In genomic region chr17:39618252-39618913, GRCh38 we compare ENCODE assay signal across 9 cellular contexts. TPM values are rescaled to one million over a fixed set of nuclear protein-coding genes. Genes with fewer than 3 reads are reported as not detected.
DNase-seq lines count a peak whose midpoint lies in the region; ATAC-seq, FAIRE-seq and TF ChIP-seq lines count a peak whose summit lies in the region.
"Had no signal": no experiment of that assay in that cellular context is flagged by ENCODE, and none has a peak within 500 bp of the region (broad histone marks: within the 10 kb centered on the region; RNA-seq: fewer than 3 reads in every experiment).

No MANE protein-coding gene starts in this region.

- no peaks in the 10 kb centered on the region for H4K20me1 ChIP-seq in astrocyte (ENCODE audit: insufficient read depth, low read length)

- WGBS in lower leg skin, 2 donors: 1 to 3% methylated on average over 29 to 33 of the region's 33 CpGs

- no peaks in the 10 kb centered on the region for H3K27me3 ChIP-seq in CD8-positive, alpha-beta T cell (ENCODE audit: insufficient read depth, low read length)
- H3K27me3 ChIP-seq in HUES6 (ENCODE audit: control insufficient read depth, insufficient read depth, low read length) (peaks cover 84% of the 10 kb centered on the region), astrocyte (ENCODE audit: insufficient read depth, low read length) (peaks cover 30% of the 10 kb centered on the region)

- H2AFZ ChIP-seq in astrocyte (ENCODE audit: low read depth, low read length): peak overlapping the region; percentile 64

- intact Hi-C loops in CD8-positive, alpha-beta T cell (cut with DNase I, micrococcal nuclease): loop anchor here in 1 of 2 experiments (1.0 kb wide), 2 partner anchors 19 to 36 kb away; partner anchors contain the start of gene STARD3
- intact Hi-C loops in lower leg skin (cut with DNase I; ENCODE audit: low total_unique reads): no loop called here

- no peak for TF ChIP-seq POLR2A in lower leg skin (IDR thresholded peaks at IDR 0.05)

- H3K36me3 Mint-ChIP-seq in CD8-positive, alpha-beta T cell: no peaks in the 10 kb centered on the region
- no peaks in the 10 kb centered on the region for H3K36me3 Mint-ChIP-seq in astrocyte (ENCODE audit: low read depth, unreplicated experiment)

- no peaks in the 10 kb centered on the region for H3K36me3 ChIP-seq in CD8-positive, alpha-beta T cell (ENCODE audit: insufficient read depth, low read length)
- H3K36me3 ChIP-seq in HUES6 (ENCODE audit: control insufficient read depth, insufficient read depth, low read length): no peaks in the 10 kb centered on the region
- no peaks in the 10 kb centered on the region for H3K36me3 ChIP-seq in astrocyte (ENCODE audit: insufficient read depth, low read length)

- no peaks in the 10 kb centered on the region for H3K9me3 ChIP-seq in CD8-positive, alpha-beta T cell (ENCODE audit: low read length)
- H3K9me3 ChIP-seq in HUES6 (ENCODE audit: control insufficient read depth, insufficient read depth, low read depth, low read length) (no peaks in the 10 kb centered on the region), astrocyte (ENCODE audit: insufficient read depth, low read depth, low read length) (no peaks in the 10 kb centered on the region)

- H3K27me3 Mint-ChIP-seq in CD8-positive, alpha-beta T cell (ENCODE audit: low read depth): peaks cover 5% of the 10 kb centered on the region
- peaks cover 81% of the 10 kb centered on the region for H3K27me3 Mint-ChIP-seq in astrocyte (ENCODE audit: low read depth, unreplicated experiment)

- H3K27ac ChIP-seq in CD8-positive, alpha-beta T cell (ENCODE audit: low read depth, low read length): no peak overlapping the region
- H3K27ac ChIP-seq in HUES6 (ENCODE audit: low read depth, low read length) (no peak overlapping the region), astrocyte (ENCODE audit: low read depth, low read length) (no peak overlapping the region)

- FAIRE-seq in astrocyte (lab: Jason Lieb, UNC) (no peak), urothelium cell line (lab: Jason Lieb, UNC) (no peak)

- H3K27ac Mint-ChIP-seq in CD8-positive, alpha-beta T cell: no peak overlapping the region
- no peak overlapping the region for H3K27ac Mint-ChIP-seq in astrocyte (ENCODE audit: unreplicated experiment)

- no peaks in the 10 kb centered on the region for H3K9me3 Mint-ChIP-seq in CD8-positive, alpha-beta T cell
- no peaks in the 10 kb centered on the region for H3K9me3 Mint-ChIP-seq in astrocyte (ENCODE audit: unreplicated experiment)

- no peaks in the 10 kb centered on the region for H3K79me2 ChIP-seq in astrocyte (ENCODE audit: insufficient read depth, low read length)

- no peak for ATAC-seq in CD8-positive, alpha-beta T cell
- no peak for ATAC-seq in GM19463 (IDR thresholded peaks at IDR 0.05; ENCODE audit: unreplicated experiment)

- peak overlapping the region; percentile 84 for H3K4me3 Mint-ChIP-seq in CD8-positive, alpha-beta T cell
- peak overlapping the region; percentile 85 for H3K4me3 Mint-ChIP-seq in astrocyte (ENCODE audit: unreplicated experiment)

- no peak for TF ChIP-seq CTCF in CD8-positive, alpha-beta T cell (IDR thresholded peaks at IDR 0.05)
- TF ChIP-seq CTCF in astrocyte (IDR thresholded peaks at IDR 0.05; ENCODE audit: insufficient read depth, low read depth, low read length): no peak
- no peak for TF ChIP-seq CTCF in lower leg skin (IDR thresholded peaks at IDR 0.05)

- POLR2A ChIA-PET in CD8-positive, alpha-beta T cell (lab: Charles Lee): interaction anchor here (1.0 to 1.6 kb wide), 4 partner anchors 21 to 306 kb away, joined by 3 to 8 read pairs (median 4); partner anchors contain the start of gene PNMT

- peaks cover 23% of the 10 kb centered on the region for H3K4me1 ChIP-seq in CD8-positive, alpha-beta T cell (ENCODE audit: insufficient read depth, low read length)
- H3K4me1 ChIP-seq in HUES6 (ENCODE audit: control insufficient read depth, insufficient read depth, low read length): peaks cover 7% of the 10 kb centered on the region; the same call in 1 of the 2 replicates
- peaks cover 11% of the 10 kb centered on the region for H3K4me1 ChIP-seq in astrocyte (ENCODE audit: insufficient read depth, low read length)

- peaks cover 16% of the 10 kb centered on the region for H3K4me1 Mint-ChIP-seq in CD8-positive, alpha-beta T cell (ENCODE audit: low read depth)
- no peaks in the 10 kb centered on the region for H3K4me1 Mint-ChIP-seq in astrocyte (ENCODE audit: low read depth, unreplicated experiment)

- peak overlapping the region; percentile 90 for H3K4me2 ChIP-seq in astrocyte (ENCODE audit: low read length)

- peak overlapping the region; percentile 60 for H3K4me3 ChIP-seq in CD8-positive, alpha-beta T cell (ENCODE audit: low read depth, low read length)
- H3K4me3 ChIP-seq in HUES6 (ENCODE audit: low read depth, low read length) (peak overlapping the region; percentile 56), astrocyte (ENCODE audit: insufficient read depth, low read depth, low read length) (peak overlapping the region; percentile 64), lower leg skin (ENCODE audit: low read depth, poor library complexity, severe bottlenecking) (peak overlapping the region; percentile 32)

- no peak for DNase-seq in CD8-positive, alpha-beta T cell
- DNase-seq in astrocyte (ENCODE audit: low read depth) (no peak), lower leg skin (ENCODE audit: low spot score in 2 of 2) (peak in 1 of 2 donors; percentile 84), urothelium cell line (ENCODE audit: low spot score) (peak; percentile 48), islet precursor cell (no peak), epidermal melanocyte (ENCODE audit: insufficient read length, low spot score) (no peak)

- no peak overlapping the region for H3K9ac ChIP-seq in HUES6 (ENCODE audit: low read length)
- H3K9ac ChIP-seq in astrocyte (ENCODE audit: low read length): peak overlapping the region; percentile 35

- CTCF ChIA-PET in CD8-positive, alpha-beta T cell (lab: Charles Lee): interaction anchor here (1.0 to 12.9 kb wide), 9 partner anchors 10 to 362 kb away, joined by 3 to 263 read pairs (median 68); partner anchors contain the start of genes MIEN1, PGAP3, PNMT and STARD3

RNA-seq across cellular contexts. Expression of gene PPP1R1B, which starts 8.4 kb away (rescaled TPM):
- total RNA-seq in CD8-positive, alpha-beta T cell: not detected
- total RNA-seq in astrocyte: 0.26 and 0.39 TPM in 2 replicates
- 100 to 1,000 TPM in 1 of 4 donors, 10 to 100 TPM in 3; 18.5 to 102 (median 51.8) TPM for total RNA-seq in lower leg skin
- total RNA-seq: T-helper 1 cell treated with Interleukin-12 subunit alpha and Interleukin-12 subunit beta and Interleukin-4 antibody, amounts not matched to agents 30 ng/mL and 1 ng/mL, for 36 hours had no signal

RNA-seq across cellular contexts. Expression of gene NEUROD2, which starts 10.7 kb away (rescaled TPM):
- not detected for total RNA-seq in CD8-positive, alpha-beta T cell
- total RNA-seq in astrocyte (not detected in 2 replicates), lower leg skin (under 1 TPM in 2 of 4 donors, not detected in 2; 0.17 to 0.25 TPM)
- total RNA-seq: T-helper 1 cell treated with Interleukin-12 subunit alpha and Interleukin-12 subunit beta and Interleukin-4 antibody, amounts not matched to agents 30 ng/mL and 1 ng/mL, for 36 hours had no signal

RNA-seq across cellular contexts. Expression of gene STARD3, which starts 18.6 kb away (rescaled TPM):
- 100 to 1,000 TPM; 102 to 118 TPM for total RNA-seq in CD8-positive, alpha-beta T cell
- total RNA-seq in astrocyte: 51.2 and 62.1 TPM in 2 replicates
- 10 to 100 TPM; 47.7 to 99.7 (median 65.7) TPM for total RNA-seq in lower leg skin

RNA-seq across cellular contexts. Expression of gene TCAP, which starts 46.8 kb away (rescaled TPM):
- 1 to 10 TPM; 4.2 to 5.2 TPM for total RNA-seq in CD8-positive, alpha-beta T cell
- total RNA-seq in astrocyte (0.98 and 1.4 TPM in 2 replicates), lower leg skin (1 to 10 TPM in 1 of 4 donors, under 1 TPM in 2, not detected in 1; 0.44 to 3.8 (median 0.62) TPM)

RNA-seq across cellular contexts. Expression of gene PNMT, which starts 49.9 kb away (rescaled TPM):
- total RNA-seq in CD8-positive, alpha-beta T cell: under 1 TPM in 1 of 2 experiments, not detected in 1; 0.43 TPM
- total RNA-seq in astrocyte: 0.59 and 1.5 TPM in 2 replicates
- 1 to 10 TPM; 1.6 to 3.8 (median 1.9) TPM for total RNA-seq in lower leg skin
- total RNA-seq: T-helper 1 cell treated with Interleukin-12 subunit alpha and Interleukin-12 subunit beta and Interleukin-4 antibody, amounts not matched to agents 30 ng/mL and 1 ng/mL, for 36 hours had no signal

Comparison
In these comparisons a context has a peak if more than half of its experiments do, and no peak if none do; other contexts are left out.
1. RNA of gene PPP1R1B, which starts 8.4 kb away (total RNA-seq): 18.5 to 102 TPM in lower leg skin; 0.26 to 0.39 TPM in astrocyte and not detected in CD8-positive, alpha-beta T cell; every median in the first group is over 10 times any median in the second.
2. Peak in every context shown above with its lines, with median percentiles within 50 percentile points of each other: H3K4me3 ChIP-seq.